1 cellular context compared by ENCODE assay signal in genomic region chr22:29260031-29260560, GRCh38.
TF ChIP-seq lines count a peak whose summit lies in the region.

No MANE protein-coding gene starts in this region.

TF ChIP-seq in K562, 482 proteins besides CTCF, POLR2A, EP300 and RAD21:
- peak; percentile 73 for TF ChIP-seq POLR2G (IDR thresholded peaks at IDR 0.05; ENCODE audit: low read depth, low read length)
- TF ChIP-seq RBM22 (IDR thresholded peaks at IDR 0.05; ENCODE audit: low read depth, low read length, poor library complexity, severe bottlenecking), result peak; percentile 20
- no peak for TF ChIP-seq SREBF2 (CRISPR knock-in tag; IDR thresholded peaks at IDR 0.05)
